Comparison of ENCODE assay signal across 12 cellular contexts in the genomic region with DNA sequence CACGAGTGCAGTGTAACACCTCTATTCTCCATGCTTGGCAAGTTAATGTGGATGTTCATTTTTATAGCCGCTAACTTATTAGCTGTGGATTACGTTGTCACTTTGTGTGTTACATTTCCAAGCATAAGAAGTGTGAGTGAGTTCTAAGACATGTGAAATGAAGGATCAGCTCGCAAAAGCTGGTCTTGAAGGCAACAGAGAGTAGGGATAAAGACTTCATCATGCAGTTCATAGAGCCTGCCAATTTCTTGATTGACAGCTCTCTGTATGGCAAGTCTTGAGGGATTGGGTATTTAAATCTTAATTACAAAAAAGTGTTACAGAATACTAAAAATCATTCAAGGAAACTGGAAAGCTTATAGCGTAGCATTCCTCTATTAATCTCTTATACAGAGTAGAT. TPM values are rescaled to one million over a fixed set of nuclear protein-coding genes. Genes with fewer than 3 reads are reported as not detected.
"Had no signal": no experiment of that assay in that cellular context is flagged by ENCODE, and none has a peak within 500 bp of the region (broad histone marks: within the 10 kb centered on the region; RNA-seq: fewer than 3 reads in every experiment).

No MANE protein-coding gene starts in this region.

- H3K4me2 ChIP-seq: GM23338 had no signal

- H3K27ac ChIP-seq: GM23248 had no signal

- H3K36me3 ChIP-seq: HAP-1 had no signal

- H3K4me1 ChIP-seq: HAP-1 had no signal

- H3K4me3 ChIP-seq: GM23248, GM23338, HAP-1 had no signal

- FAIRE-seq: H1, H54 had no signal

- H3K9me3 ChIP-seq: HAP-1 had no signal

- H3K9ac ChIP-seq: GM23248 had no signal

- ATAC-seq: GM23338, HCT116 had no signal

- DNase-seq: GM23248, GOT3, H7, H9, HCEC 1CT, HFFc6 had no signal

- H2AFZ ChIP-seq: GM23248, GM23338 had no signal

RNA-seq across cellular contexts. Expression of a gene that starts 25.8 kb away (rescaled TPM):
- total RNA-seq: H4 had no signal

RNA-seq across cellular contexts. Expression of a gene that starts 52.2 kb away (rescaled TPM):
- total RNA-seq: GM23248, GM23338, H1, H4, H7, H9, HFFc6 had no signal
- polyA plus RNA-seq: GM23248, GM23338, H1 had no signal
